ENCODE assay signal across 8 cellular contexts in the genomic region with DNA sequence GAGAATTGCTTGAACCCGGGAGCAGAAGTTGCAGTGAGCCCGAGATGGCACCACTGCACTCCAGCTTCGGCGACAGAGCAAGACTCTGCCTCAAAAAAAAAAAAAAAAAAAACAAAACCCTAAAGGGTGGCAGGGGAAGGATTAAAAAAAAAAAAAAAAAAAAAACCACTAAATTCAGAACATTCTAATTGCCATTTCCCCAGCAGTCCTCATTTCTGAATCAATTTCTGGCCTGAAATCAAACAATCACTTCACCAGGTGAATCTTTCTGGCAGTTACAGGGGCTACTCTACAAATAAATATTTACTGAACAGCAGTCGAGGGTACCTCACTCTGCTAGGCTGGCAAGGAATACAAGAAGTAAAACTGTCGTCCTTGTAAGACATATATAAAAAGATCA. TPM values are rescaled to one million over a fixed set of nuclear protein-coding genes. Genes with fewer than 3 reads are reported as not detected.
A peak's percentile ranks its signal among the peaks of the same experiment; 100 is the strongest.
DNase-seq lines count a peak whose midpoint lies in the region; ATAC-seq and TF ChIP-seq lines count a peak whose summit lies in the region.
"Had no signal": no experiment of that assay in that cellular context is flagged by ENCODE, and none has a peak within 500 bp of the region (broad histone marks: within the 10 kb centered on the region; RNA-seq: fewer than 3 reads in every experiment).

No MANE protein-coding gene starts in this region.

- H4K20me1 ChIP-seq in GM23248 (ENCODE audit: insufficient read depth): no peaks in the 10 kb centered on the region
- H4K20me1 ChIP-seq in OCI-LY3 (ENCODE audit: insufficient read depth, low read length): no peaks in the 10 kb centered on the region

- peaks cover 8% of the 10 kb centered on the region for H3K4me1 Mint-ChIP-seq in endodermal cell
- H3K4me1 Mint-ChIP-seq in progenitor cell of endocrine pancreas (ENCODE audit: low read depth): peaks cover 10% of the 10 kb centered on the region

- H3K27ac Mint-ChIP-seq in endodermal cell: no peak overlapping the region
- H3K27ac Mint-ChIP-seq in progenitor cell of endocrine pancreas: no peak overlapping the region

- H3K36me3 ChIP-seq in GM23248 (ENCODE audit: low read depth) (peaks cover 27% of the 10 kb centered on the region), OCI-LY3 (replicated peaks; ENCODE audit: low read depth, low read length) (peaks cover 28% of the 10 kb centered on the region), endodermal cell (ENCODE audit: control insufficient read depth, insufficient read depth, low read length) (peaks cover 39% of the 10 kb centered on the region)

- DNase-seq in GM23248 (no peak), endodermal cell (no peak), progenitor cell of endocrine pancreas (ENCODE audit: low spot score, unreplicated experiment) (no peak), NCI-H146 treated with DMSO at 0.1 percent for 48 hours (lab: John Stamatoyannopoulos, UW; ENCODE audit: unreplicated experiment) (no peak), COLO829 (ENCODE audit: low spot score) (no peak)
- DNase-seq: NCI-H1694 treated with DMSO at 0.1 percent for 48 hours had no signal

- H3K4me2 ChIP-seq in GM23248 (ENCODE audit: unreplicated experiment): peak overlapping the region; percentile 94
- peak overlapping the region; percentile 90 for H3K4me2 ChIP-seq in OCI-LY3 (ENCODE audit: low read length)

- TF ChIP-seq CTCF in OCI-LY3 (IDR thresholded peaks at IDR 0.05; ENCODE audit: low read depth, low read length): no peak
- TF ChIP-seq CTCF in endodermal cell (conservative IDR thresholded peaks at IDR 0.05): no peak
- TF ChIP-seq CTCF in progenitor cell of endocrine pancreas (IDR thresholded peaks at IDR 0.05; ENCODE audit: unreplicated experiment): no peak

- H3K79me2 ChIP-seq in GM23248 (ENCODE audit: insufficient read depth) (peaks cover 62% of the 10 kb centered on the region), OCI-LY3 (ENCODE audit: low read length) (peaks cover 43% of the 10 kb centered on the region)

- H3K9me3 Mint-ChIP-seq in endodermal cell (peaks cover 8% of the 10 kb centered on the region), progenitor cell of endocrine pancreas (ENCODE audit: low read depth) (peaks cover 7% of the 10 kb centered on the region)

- 59 to 63% methylated on average over 6 of the region's 6 CpGs for WGBS in GM23248 (ENCODE audit: low coverage in 1 of 2, low lambda C conversion rate in 2 of 2, missing lambda C conversion rate in 2 of 2), 2 experiments
- WGBS in endodermal cell (ENCODE audit: insufficient coverage in 1 of 2, insufficient read length in 1 of 2), 2 experiments: 86 to 90% methylated on average over 2 to 4 of the region's 6 CpGs

- in situ Hi-C loops in GM23248 (cut with MboI): no loop called here

- no peaks in the 10 kb centered on the region for H3F3A ChIP-seq in GM23248 (ENCODE audit: insufficient read depth)

- H3K27me3 Mint-ChIP-seq in endodermal cell (ENCODE audit: insufficient read depth) (peaks cover 6% of the 10 kb centered on the region), progenitor cell of endocrine pancreas (peaks cover 8% of the 10 kb centered on the region)

- H3K9ac ChIP-seq in GM23248 (peak overlapping the region; percentile 86), OCI-LY3 (ENCODE audit: low read length) (peak overlapping the region; percentile 73; the same call in 1 of the 2 replicates), endodermal cell (ENCODE audit: extremely low read depth, low read length, poor library complexity, severe bottlenecking) (no peak overlapping the region)

- H2AFZ ChIP-seq in GM23248 (no peak overlapping the region), OCI-LY3 (ENCODE audit: low read depth, low read length) (no peak overlapping the region)

- H3K9me2 ChIP-seq in GM23248 (ENCODE audit: insufficient read depth): no peaks in the 10 kb centered on the region

- peak overlapping the region; percentile 92 for H3K4me3 Mint-ChIP-seq in endodermal cell
- peak overlapping the region; percentile 98 for H3K4me3 Mint-ChIP-seq in progenitor cell of endocrine pancreas (ENCODE audit: low read depth)

- H3K9me3 ChIP-seq in GM23248 (ENCODE audit: low read depth) (no peaks in the 10 kb centered on the region), OCI-LY3 (ENCODE audit: insufficient read depth, low read length) (peaks cover 8% of the 10 kb centered on the region; the same call in 1 of the 2 replicates), endodermal cell (ENCODE audit: control insufficient read depth, low read length) (peaks cover 18% of the 10 kb centered on the region)

- H3K4me1 ChIP-seq in GM23248 (ENCODE audit: insufficient read depth) (peaks cover 5% of the 10 kb centered on the region; the same call in 1 of the 2 replicates), OCI-LY3 (ENCODE audit: low read length) (peaks cover 8% of the 10 kb centered on the region), endodermal cell (ENCODE audit: control insufficient read depth, insufficient read depth, low read length) (no peaks in the 10 kb centered on the region)

- ATAC-seq in activated CD4-positive, CD25-positive, alpha-beta regulatory T cell treated with anti-CD3 and anti-CD28 coated beads, Interleukin-2, amount 50 U/mL, for 24 hours: no peak

- peak overlapping the region; percentile 90 for H3K4me3 ChIP-seq in GM23248
- peak overlapping the region; percentile 92 for H3K4me3 ChIP-seq in OCI-LY3 (ENCODE audit: low read length)
- H3K4me3 ChIP-seq in endodermal cell (ENCODE audit: low read length): peak overlapping the region; percentile 93

- H3K27me3 ChIP-seq in GM23248 (replicated peaks; ENCODE audit: insufficient read depth): no peaks in the 10 kb centered on the region
- no peaks in the 10 kb centered on the region for H3K27me3 ChIP-seq in OCI-LY3 (ENCODE audit: low read depth, low read length)
- peaks cover 4% of the 10 kb centered on the region for H3K27me3 ChIP-seq in endodermal cell (ENCODE audit: control insufficient read depth, insufficient read depth, low read length, poor library complexity, severe bottlenecking)

- H3K36me3 Mint-ChIP-seq in endodermal cell (ENCODE audit: low read depth): peaks cover 35% of the 10 kb centered on the region
- H3K36me3 Mint-ChIP-seq in progenitor cell of endocrine pancreas (ENCODE audit: insufficient read depth): peaks cover 19% of the 10 kb centered on the region

- H3K27ac ChIP-seq in GM23248 (no peak overlapping the region), OCI-LY3 (ENCODE audit: low read length) (no peak overlapping the region), endodermal cell (ENCODE audit: low read depth, low read length) (no peak overlapping the region)

RNA-seq across cellular contexts. Expression of a gene that starts 1.2 kb away (rescaled TPM):
- 22.3 and 34.9 TPM in 2 replicates for total RNA-seq in GM23248 (2014; rRNA removed; shearing (Covaris generic))
- polyA plus RNA-seq in GM23248 (2016; fragmentation: Nextera tagmentation; extraction: Ambion mirVana): 23.0 and 23.6 TPM in 2 replicates
- 10 to 100 TPM; 55.1 to 68.7 TPM for total RNA-seq in endodermal cell
- 41.1 TPM for polyA plus RNA-seq in endodermal cell (2013, experiment 1 of 2)
- polyA plus RNA-seq in endodermal cell (2013, experiment 2 of 2): 33.7 TPM
- total RNA-seq in progenitor cell of endocrine pancreas: 59.2 and 65.0 TPM in 2 replicates

RNA-seq across cellular contexts. Expression of a gene that starts 27.4 kb away (rescaled TPM):
- 2.5 and 3.9 TPM in 2 replicates for total RNA-seq in GM23248 (2014; rRNA removed; shearing (Covaris generic))
- polyA plus RNA-seq in GM23248 (2016; fragmentation: Nextera tagmentation; extraction: Ambion mirVana): 1.2 and 1.3 TPM in 2 replicates
- total RNA-seq in endodermal cell (not detected), progenitor cell of endocrine pancreas (not detected in 2 replicates)
- 0.18 TPM for polyA plus RNA-seq in endodermal cell (2013, experiment 1 of 2)
- 0.29 TPM for polyA plus RNA-seq in endodermal cell (2013, experiment 2 of 2)

RNA-seq across cellular contexts. Expression of a gene that starts 44.8 kb away (rescaled TPM):
- total RNA-seq in GM23248 (2014; rRNA removed; shearing (Covaris generic)): 15.5 and 18.2 TPM in 2 replicates
- 21.7 and 21.8 TPM in 2 replicates for polyA plus RNA-seq in GM23248 (2016; fragmentation: Nextera tagmentation; extraction: Ambion mirVana)
- total RNA-seq in endodermal cell (10 to 100 TPM; 29.8 to 46.5 TPM), progenitor cell of endocrine pancreas (73.2 and 76.9 TPM in 2 replicates)
- polyA plus RNA-seq in endodermal cell (2013, experiment 1 of 2): 44.3 TPM
- 37.2 TPM for polyA plus RNA-seq in endodermal cell (2013, experiment 2 of 2)
